Comparison of ENCODE assay signal across 8 cellular contexts in genomic region chr6:110958332-110959192, GRCh38. TPM values are rescaled to one million over a fixed set of nuclear protein-coding genes. Genes with fewer than 3 reads are reported as not detected.
DNase-seq lines count a peak whose midpoint lies in the region; ATAC-seq and TF ChIP-seq lines count a peak whose summit lies in the region.

Gene GTF3C6 (plus strand): TSS chr6:110958706. CDS start chr6:110958770, 64 bp downstream.

- H3K9me3 Mint-ChIP-seq in naive thymus-derived CD8-positive, alpha-beta T cell = no peaks in the 10 kb centered on the region
- H3K9me3 Mint-ChIP-seq in stimulated activated naive B cell treated with anti-CD40 and anti-IgM and Interleukin-4, amounts not matched to agents 10 μg/mL and 1 μg/mL and 100 μg/mL, for 72 hours = no peaks in the 10 kb centered on the region

- POLR2A ChIA-PET in naive thymus-derived CD8-positive, alpha-beta T cell (lab: Charles Lee) = interaction anchor here (0.5 to 4.5 kb wide), 19 partner anchors 14 to 1471 kb away, joined by 3 to 87 read pairs (median 4); partner anchors contain the start of genes AK9, AMD1, CDC40 and CDK19

- peaks cover 0 to 4% (median 3%) of the 10 kb centered on the region in 5 donors for H3K27me3 Mint-ChIP-seq in naive thymus-derived CD8-positive, alpha-beta T cell
- H3K27me3 Mint-ChIP-seq in stimulated activated naive B cell treated with anti-CD40 and anti-IgM and Interleukin-4, amounts not matched to agents 10 μg/mL and 1 μg/mL and 100 μg/mL, for 72 hours = no peaks in the 10 kb centered on the region

- TF ChIP-seq CTCF in fibroblast of mammary gland (conservative IDR thresholded peaks at IDR 0.05; ENCODE audit: control insufficient read depth, insufficient read depth, low read depth, low read length) = no peak

- peak within 1 kb of the TSS; percentile 97 to 100 (median 98) for H3K27ac Mint-ChIP-seq in naive thymus-derived CD8-positive, alpha-beta T cell
- H3K27ac Mint-ChIP-seq in stimulated activated naive B cell treated with anti-CD40 and anti-IgM and Interleukin-4, amounts not matched to agents 10 μg/mL and 1 μg/mL and 100 μg/mL, for 72 hours = peak within 1 kb of the TSS; percentile 99

- H3K4me3 ChIP-seq in fibroblast of mammary gland (ENCODE audit: control insufficient read depth, low read depth, low read length) = peak within 1 kb of the TSS; percentile 95

- peak within 1 kb of the TSS; percentile 96 to 99 (median 98) for H3K4me3 Mint-ChIP-seq in naive thymus-derived CD8-positive, alpha-beta T cell
- peak within 1 kb of the TSS; percentile 97 to 100 for H3K4me3 Mint-ChIP-seq in stimulated activated naive B cell treated with anti-CD40 and anti-IgM and Interleukin-4, amounts not matched to agents 10 μg/mL and 1 μg/mL and 100 μg/mL, for 72 hours

- peak; percentile 99 for ATAC-seq in naive thymus-derived CD8-positive, alpha-beta T cell
- ATAC-seq in stimulated activated naive B cell treated with anti-CD40 and anti-IgM and Interleukin-4, amounts not matched to agents 10 μg/mL and 1 μg/mL and 100 μg/mL, for 72 hours (replicated peaks) = peak; percentile 98 to 99

- peak; percentile 90 for TF ChIP-seq POLR2A in Raji (IDR thresholded peaks at IDR 0.05; ENCODE audit: insufficient read depth, low read depth, low read length)

- H3K4me1 Mint-ChIP-seq in naive thymus-derived CD8-positive, alpha-beta T cell = peaks cover 9 to 24% (median 20%) of the 10 kb centered on the region in 4 donors
- H3K4me1 Mint-ChIP-seq in stimulated activated naive B cell treated with anti-CD40 and anti-IgM and Interleukin-4, amounts not matched to agents 10 μg/mL and 1 μg/mL and 100 μg/mL, for 72 hours = peaks cover 4 to 19% of the 10 kb centered on the region in 2 donors

- DNase-seq in ELF-1 (ENCODE audit: low read depth, low spot score) = peak; percentile 94
- DNase-seq in H4 (ENCODE audit: low spot score) = peak; percentile 77
- peak; percentile 94 for DNase-seq in LoVo (ENCODE audit: low spot score)
- DNase-seq in activated T-helper 9 cell treated with anti-CD3 and anti-CD28 coated beads, Interleukin-2, amount 50 U/mL, for 16 hours (ENCODE audit: low read depth) = peak; percentile 87
- peak; percentile 89 for DNase-seq in fibroblast of mammary gland (ENCODE audit: low read depth)
- DNase-seq in naive thymus-derived CD8-positive, alpha-beta T cell = peak; percentile 84 to 95 (median 90)
- peak; percentile 90 for DNase-seq in stimulated activated naive B cell treated with anti-CD40 and anti-IgM and Interleukin-4, amounts not matched to agents 10 μg/mL and 1 μg/mL and 100 μg/mL, for 72 hours

- H3K36me3 Mint-ChIP-seq in naive thymus-derived CD8-positive, alpha-beta T cell = peaks cover 0 to 34% (median 21%) of the 10 kb centered on the region in 3 donors
- peaks cover 18 to 24% of the 10 kb centered on the region in 2 donors for H3K36me3 Mint-ChIP-seq in stimulated activated naive B cell treated with anti-CD40 and anti-IgM and Interleukin-4, amounts not matched to agents 10 μg/mL and 1 μg/mL and 100 μg/mL, for 72 hours

RNA-seq across cellular contexts. Expression of gene GTF3C6, which starts in this region (rescaled TPM):
- 77.3 and 108 TPM in 2 replicates for total RNA-seq in H4 (2014; rRNA removed; shearing (Covaris generic))
- total RNA-seq in naive thymus-derived CD8-positive, alpha-beta T cell = 10 to 100 TPM; 34.8 to 41.6 TPM
- polyA plus RNA-seq in naive thymus-derived CD8-positive, alpha-beta T cell = 100 to 1,000 TPM in 1 of 3 donors, 10 to 100 TPM in 2; 93.4 to 100 (median 98.5) TPM

Comparison
In these comparisons a context has a peak if more than half of its experiments do, and no peak if none do; other contexts are left out.
1. Peak in every context shown above with its lines: DNase-seq, ATAC-seq and H3K4me3 ChIP-seq.